Comparison of ENCODE assay signal across 17 cellular contexts in the genomic region with DNA sequence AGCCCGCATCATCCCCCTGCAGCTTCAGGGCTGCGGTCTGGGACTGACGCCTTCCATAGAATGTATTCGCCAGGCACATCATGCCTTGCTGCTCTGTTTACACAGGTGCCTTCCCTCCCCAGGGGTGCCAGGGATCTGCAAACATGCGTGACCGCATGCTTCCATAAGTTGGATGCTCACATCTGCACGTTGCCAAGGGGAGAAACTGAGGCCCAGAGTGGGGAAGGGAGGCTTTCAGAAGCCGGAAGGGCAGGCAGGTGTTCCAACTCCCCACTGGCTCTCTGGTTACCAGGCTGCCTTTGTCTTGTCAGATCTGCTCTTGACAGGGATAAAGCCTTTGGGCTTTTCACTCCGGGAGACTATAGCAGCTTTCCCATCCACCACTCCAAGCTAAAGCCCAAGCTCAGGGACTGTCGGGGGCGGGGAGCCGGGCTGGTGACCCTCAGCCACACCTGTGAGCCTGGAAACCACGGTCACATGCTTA.
A peak's percentile ranks its signal among the peaks of the same experiment; 100 is the strongest.
DNase-seq lines count a peak whose midpoint lies in the region; ATAC-seq, FAIRE-seq and TF ChIP-seq lines count a peak whose summit lies in the region.
"Had no signal": no experiment of that assay in that cellular context is flagged by ENCODE, and none has a peak within 500 bp of the region (broad histone marks: within the 10 kb centered on the region; RNA-seq: fewer than 3 reads in every experiment).

No MANE protein-coding gene starts in this region.

- H3K9me3 Mint-ChIP-seq in stimulated activated memory B cell treated with anti-CD40 and anti-IgM and Interleukin-4, amounts not matched to agents 10 μg/mL and 1 μg/mL and 100 μg/mL, for 72 hours = no peaks in the 10 kb centered on the region
- H3K9me3 Mint-ChIP-seq: activated CD4-positive, alpha-beta memory T cell treated with anti-CD3 and anti-CD28 coated beads, Interleukin-2, amount 10 ng/mL, durations not matched to agents 7 days and 5 days had no signal

- H3K27me3 Mint-ChIP-seq in stimulated activated memory B cell treated with anti-CD40 and anti-IgM and Interleukin-4, amounts not matched to agents 10 μg/mL and 1 μg/mL and 100 μg/mL, for 72 hours = peaks cover 14% of the 10 kb centered on the region

- no peaks in the 10 kb centered on the region for H3K27me3 ChIP-seq in MG63
- H3K27me3 ChIP-seq: adrenal gland, hepatocyte, stomach had no signal

- no peak overlapping the region for H3K4me3 Mint-ChIP-seq in stimulated activated memory B cell treated with anti-CD40 and anti-IgM and Interleukin-4, amounts not matched to agents 10 μg/mL and 1 μg/mL and 100 μg/mL, for 72 hours
- H3K4me3 Mint-ChIP-seq: activated CD4-positive, alpha-beta memory T cell treated with anti-CD3 and anti-CD28 coated beads, Interleukin-2, amount 10 ng/mL, durations not matched to agents 7 days and 5 days had no signal

- no peak for FAIRE-seq in D721Med (lab: Jason Lieb, UNC)
- FAIRE-seq: H54 had no signal

- DNase-seq in COLO668 (lab: John Stamatoyannopoulos, UW; ENCODE audit: unreplicated experiment) (peak; percentile 97), NCI-H1417 treated with DMSO at 0.1 percent for 48 hours (lab: John Stamatoyannopoulos, UW) (peak; percentile 95), NCI-H510A (lab: John Stamatoyannopoulos, UW) (peak; percentile 98), iPS DF 19.7 (ENCODE audit: low read depth, low spot score) (peak; percentile 17), D721Med (ENCODE audit: insufficient read length, low spot score) (no peak), MG63 (no peak), NCI-H2227 treated with DMSO at 0.1 percent for 48 hours (lab: John Stamatoyannopoulos, UW) (no peak)
- DNase-seq: activated CD4-positive, alpha-beta memory T cell treated with anti-CD3 and anti-CD28 coated beads, Interleukin-2, amount 10 ng/mL, durations not matched to agents 7 days and 5 days; GDM1; Karpas-422; SIG-M5; stomach had no signal

- no peak overlapping the region for H3K4me3 ChIP-seq in MG63
- H3K4me3 ChIP-seq: adrenal gland, hepatocyte, lung, stomach had no signal

- no peaks in the 10 kb centered on the region for H3K4me1 Mint-ChIP-seq in stimulated activated memory B cell treated with anti-CD40 and anti-IgM and Interleukin-4, amounts not matched to agents 10 μg/mL and 1 μg/mL and 100 μg/mL, for 72 hours
- H3K4me1 Mint-ChIP-seq: activated CD4-positive, alpha-beta memory T cell treated with anti-CD3 and anti-CD28 coated beads, Interleukin-2, amount 10 ng/mL, durations not matched to agents 7 days and 5 days had no signal

- no peaks in the 10 kb centered on the region for H3K9me3 ChIP-seq in MG63
- H3K9me3 ChIP-seq: adrenal gland, stomach had no signal

- H3K36me3 ChIP-seq in MG63 = no peaks in the 10 kb centered on the region
- H3K36me3 ChIP-seq: adrenal gland, stomach had no signal

- no peak for TF ChIP-seq CTCF in D721Med (IDR thresholded peaks at IDR 0.05; ENCODE audit: insufficient read depth, missing control alignments)

- H3K36me3 Mint-ChIP-seq in stimulated activated memory B cell treated with anti-CD40 and anti-IgM and Interleukin-4, amounts not matched to agents 10 μg/mL and 1 μg/mL and 100 μg/mL, for 72 hours = no peaks in the 10 kb centered on the region

- no peak overlapping the region for H3K27ac Mint-ChIP-seq in stimulated activated memory B cell treated with anti-CD40 and anti-IgM and Interleukin-4, amounts not matched to agents 10 μg/mL and 1 μg/mL and 100 μg/mL, for 72 hours
- H3K27ac Mint-ChIP-seq: activated CD4-positive, alpha-beta memory T cell treated with anti-CD3 and anti-CD28 coated beads, Interleukin-2, amount 10 ng/mL, durations not matched to agents 7 days and 5 days had no signal

- no peak for ATAC-seq in stimulated activated memory B cell treated with anti-CD40 and anti-IgM and Interleukin-4, amounts not matched to agents 10 μg/mL and 1 μg/mL and 100 μg/mL, for 72 hours

Comparison
In these comparisons a context has a peak if more than half of its experiments do, and no peak if none do; other contexts are left out.
1. DNase-seq: peak in COLO668 (single experiment), NCI-H1417 treated with DMSO at 0.1 percent for 48 hours (single experiment), NCI-H510A (single experiment) and iPS DF 19.7 (single experiment); none in D721Med (single experiment), MG63 (single experiment) and NCI-H2227 treated with DMSO at 0.1 percent for 48 hours (single experiment).